In the genomic region with DNA sequence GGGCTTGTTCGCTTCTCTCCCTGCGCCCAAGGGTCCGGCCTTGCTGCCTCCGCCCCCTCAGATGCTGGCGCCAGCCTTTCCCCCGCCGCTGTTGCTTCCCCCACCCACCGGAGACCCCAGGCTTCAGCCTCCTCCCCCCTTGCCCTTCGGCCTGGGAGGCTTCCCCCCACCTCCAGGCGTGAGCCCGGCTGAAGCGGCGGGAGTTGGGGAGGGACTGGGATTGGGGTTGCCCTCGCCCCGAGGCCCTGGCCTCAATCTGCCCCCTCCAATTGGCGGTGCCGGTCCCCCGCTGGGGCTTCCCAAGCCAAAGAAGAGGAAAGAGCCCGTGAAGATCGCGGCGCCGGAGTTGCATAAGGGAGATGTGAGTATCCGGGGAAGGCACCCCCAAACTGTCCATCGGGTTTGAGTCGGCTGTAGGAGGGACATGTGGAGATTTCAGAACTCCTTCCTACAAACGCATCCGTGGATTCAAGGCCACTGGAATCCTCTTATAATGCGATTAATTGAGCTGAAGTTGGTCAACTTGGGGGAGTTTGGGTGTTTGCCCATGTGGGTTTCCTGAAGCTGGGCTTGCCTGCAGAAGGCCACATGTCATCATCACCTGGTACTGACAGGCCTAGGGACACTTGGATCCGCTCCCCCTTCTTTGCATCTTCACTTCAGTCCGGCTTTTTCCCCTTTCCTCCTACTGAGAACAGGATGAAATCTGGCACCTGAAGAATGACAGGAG, we compare ENCODE assay signal across 8 cellular contexts. TPM values are rescaled to one million over a fixed set of nuclear protein-coding genes. Genes with fewer than 3 reads are reported as not detected.
A peak's percentile ranks its signal among the peaks of the same experiment; 100 is the strongest.
DNase-seq lines count a peak whose midpoint lies in the region; ATAC-seq and TF ChIP-seq lines count a peak whose summit lies in the region.

No MANE protein-coding gene starts in this region.

- no peaks in the 10 kb centered on the region for H3K27me3 Mint-ChIP-seq in type B pancreatic cell

- no peak for TF ChIP-seq CTCF in fibroblast of villous mesenchyme (IDR thresholded peaks at IDR 0.05; ENCODE audit: insufficient read depth, low read depth, low read length)
- TF ChIP-seq CTCF in ovary (IDR thresholded peaks at IDR 0.05) = no peak
- no peak for TF ChIP-seq CTCF in type B pancreatic cell (conservative IDR thresholded peaks at IDR 0.05)

- H3K9me3 Mint-ChIP-seq in type B pancreatic cell = no peaks in the 10 kb centered on the region

- H3K27ac Mint-ChIP-seq in type B pancreatic cell = no peak overlapping the region

- no peak for TF ChIP-seq EP300 in ovary (IDR thresholded peaks at IDR 0.05)

- peak; percentile 2 for ATAC-seq in HG03066 (IDR thresholded peaks at IDR 0.05; ENCODE audit: low read depth, unreplicated experiment)

- H3K4me3 ChIP-seq in fibroblast of villous mesenchyme (ENCODE audit: low read depth, low read length) (peak overlapping the region; percentile 94), ovary (peak overlapping the region; percentile 85)

- no peaks in the 10 kb centered on the region for H3K36me3 ChIP-seq in ovary

- no peaks in the 10 kb centered on the region for H3K27me3 ChIP-seq in ovary

- intact Hi-C loops in ovary (cut with DNase I) = loop anchor here in 1 of 4 donors (2.0 kb wide), 1 partner anchor 27 kb away; a partner anchor contains a TSS

- no peak for TF ChIP-seq POLR2A in ovary (IDR thresholded peaks at IDR 0.05)

- H3K27ac ChIP-seq in ovary = peak overlapping the region; percentile 70 to 83

- peak; percentile 50 for DNase-seq in NCI-H1105 treated with DMSO at 0.1 percent for 48 hours (lab: John Stamatoyannopoulos, UW)
- DNase-seq in NCI-H1105 (lab: John Stamatoyannopoulos, UW) = no peak
- DNase-seq in activated CD4-positive, CD25-positive, alpha-beta regulatory T cell treated with anti-CD3 and anti-CD28 coated beads, Interleukin-2, amount 50 U/mL, for 72 hours = peak; percentile 55
- DNase-seq in fibroblast of villous mesenchyme (ENCODE audit: low read depth) = peak; percentile 34
- DNase-seq in ovary = peak in 4 of 5 donors; percentile 47 to 73 (median 58)
- no peak for DNase-seq in cortex of kidney (lab: John Stamatoyannopoulos, UW)
- no peak for DNase-seq in type B pancreatic cell (ENCODE audit: extremely low spot score, unreplicated experiment)

- no peak overlapping the region for H3K4me3 Mint-ChIP-seq in type B pancreatic cell

- no peaks in the 10 kb centered on the region for H3K9me3 ChIP-seq in ovary

- 0 to 1% (median 1%) methylated on average over 24 to 31 of the region's 31 CpGs for WGBS in ovary, 3 donors

- peaks cover 41% of the 10 kb centered on the region for H3K4me1 Mint-ChIP-seq in type B pancreatic cell (ENCODE audit: unreplicated experiment)

- H3K4me1 ChIP-seq in ovary (ENCODE audit: insufficient read depth) = peaks cover 2% of the 10 kb centered on the region

- peaks cover 18% of the 10 kb centered on the region for H3K36me3 Mint-ChIP-seq in type B pancreatic cell

RNA-seq across cellular contexts. Expression of a gene that starts 0.7 kb away (rescaled TPM):
- total RNA-seq in fibroblast of villous mesenchyme = 19.0 TPM in 2 replicates
- 10 to 100 TPM; 24.7 to 65.2 (median 50.9) TPM for total RNA-seq in ovary
- 10 to 100 TPM; 38.6 to 72.5 TPM for polyA plus RNA-seq in ovary
- total RNA-seq in type B pancreatic cell (ENCODE audit: low replicate concordance) = 79.1 and 81.8 TPM in 2 replicates

RNA-seq across cellular contexts. Expression of a gene that starts 16.6 kb away (rescaled TPM):
- total RNA-seq in fibroblast of villous mesenchyme = 196 and 197 TPM in 2 replicates
- 100 to 1,000 TPM in 6 of 7 donors, 10 to 100 TPM in 1; 81.1 to 175 (median 146) TPM for total RNA-seq in ovary
- 100 to 1,000 TPM; 104 to 184 TPM for polyA plus RNA-seq in ovary
- 249 and 270 TPM in 2 replicates for total RNA-seq in type B pancreatic cell (ENCODE audit: low replicate concordance)

RNA-seq across cellular contexts. Expression of a gene that starts 27.2 kb away (rescaled TPM):
- 21.6 and 26.1 TPM in 2 replicates for total RNA-seq in fibroblast of villous mesenchyme
- total RNA-seq in ovary = 10 to 100 TPM; 23.1 to 83.3 (median 61.8) TPM
- polyA plus RNA-seq in ovary = 100 to 1,000 TPM in 1 of 2 donors, 10 to 100 TPM in 1; 71.3 to 173 TPM
- total RNA-seq in type B pancreatic cell (ENCODE audit: low replicate concordance) = 47.4 and 58.6 TPM in 2 replicates

RNA-seq across cellular contexts. Expression of a gene that starts 39.5 kb away (rescaled TPM):
- 17.4 and 22.9 TPM in 2 replicates for total RNA-seq in fibroblast of villous mesenchyme
- 10 to 100 TPM; 11.7 to 33.8 (median 26.1) TPM for total RNA-seq in ovary
- 10 to 100 TPM; 13.6 to 58.7 TPM for polyA plus RNA-seq in ovary
- total RNA-seq in type B pancreatic cell (ENCODE audit: low replicate concordance) = 35.3 and 42.0 TPM in 2 replicates

RNA-seq across cellular contexts. Expression of a gene that starts 39.8 kb away (rescaled TPM):
- total RNA-seq in fibroblast of villous mesenchyme = 9.0 and 12.5 TPM in 2 replicates
- 10 to 100 TPM; 22.4 to 39.6 (median 33.2) TPM for total RNA-seq in ovary
- 10 to 100 TPM; 18.1 to 33.2 TPM for polyA plus RNA-seq in ovary
- total RNA-seq in type B pancreatic cell (ENCODE audit: low replicate concordance) = 35.2 and 39.7 TPM in 2 replicates

Comparison
In these comparisons a context has a peak if more than half of its experiments do, and no peak if none do; other contexts are left out.
1. DNase-seq: peak in NCI-H1105 treated with DMSO at 0.1 percent for 48 hours (single experiment), activated CD4-positive, CD25-positive, alpha-beta regulatory T cell treated with anti-CD3 and anti-CD28 coated beads, Interleukin-2, amount 50 U/mL, for 72 hours (single experiment), fibroblast of villous mesenchyme (single experiment) and ovary (4 of 5); none in NCI-H1105 (single experiment), cortex of kidney (single experiment) and type B pancreatic cell (single experiment).